In the genomic region with DNA sequence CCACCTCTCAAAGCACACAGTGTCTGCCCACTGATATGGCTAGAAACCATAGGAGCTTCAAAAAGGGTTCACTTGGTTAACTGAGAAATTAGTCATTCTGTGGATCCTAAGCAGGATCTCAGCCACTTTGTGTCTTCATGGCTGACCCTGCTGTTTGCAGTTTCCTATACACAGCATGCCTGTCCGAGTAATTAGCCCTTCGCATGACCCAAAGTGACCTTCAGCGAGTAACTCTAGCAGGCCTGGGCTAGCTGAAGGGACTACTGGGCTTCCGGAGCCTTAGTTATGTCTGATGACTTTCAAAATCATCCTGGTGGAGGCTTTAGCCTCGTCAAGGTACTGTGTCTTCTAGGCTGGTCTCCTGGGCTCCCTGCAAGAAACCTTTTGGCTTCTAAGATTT, we compare ENCODE assay signal across 18 cellular contexts. TPM values are rescaled to one million over a fixed set of nuclear protein-coding genes. Genes with fewer than 3 reads are reported as not detected.
A peak's percentile ranks its signal among the peaks of the same experiment; 100 is the strongest.
DNase-seq lines count a peak whose midpoint lies in the region; ATAC-seq and TF ChIP-seq lines count a peak whose summit lies in the region.
"Had no signal": no experiment of that assay in that cellular context is flagged by ENCODE, and none has a peak within 500 bp of the region (broad histone marks: within the 10 kb centered on the region; RNA-seq: fewer than 3 reads in every experiment).

No MANE protein-coding gene starts in this region.

- H3K4me3 ChIP-seq in CD4-positive, CD25-positive, alpha-beta regulatory T cell (ENCODE audit: low read depth, low read length): peak overlapping the region; percentile 83
- H3K4me3 ChIP-seq in endodermal cell (ENCODE audit: low read length): no peak overlapping the region
- H3K4me3 ChIP-seq: GM23338, SK-N-MC had no signal

- no peaks in the 10 kb centered on the region for H3K36me3 ChIP-seq in CD4-positive, CD25-positive, alpha-beta regulatory T cell (ENCODE audit: control insufficient read depth, insufficient read depth, low read length)
- no peaks in the 10 kb centered on the region for H3K36me3 ChIP-seq in endodermal cell (ENCODE audit: control insufficient read depth, insufficient read depth, low read length)

- TF ChIP-seq CTCF in endodermal cell (conservative IDR thresholded peaks at IDR 0.05) (no peak), osteocyte (IDR thresholded peaks at IDR 0.05) (no peak)

- peak overlapping the region in 2 of 3 donors; percentile 90 to 91 for H3K27ac Mint-ChIP-seq in CD4-positive, CD25-positive, alpha-beta regulatory T cell
- peak overlapping the region; percentile 84 for H3K27ac Mint-ChIP-seq in endodermal cell
- H3K27ac Mint-ChIP-seq in osteocyte (ENCODE audit: unreplicated experiment): peak overlapping the region; percentile 59
- H3K27ac Mint-ChIP-seq: activated CD4-positive, alpha-beta T cell treated with anti-CD3 and anti-CD28 coated beads for 36 hours; GM23338; stimulated activated naive B cell treated with anti-CD40 and anti-IgM and Interleukin-4, amounts not matched to agents 10 μg/mL and 1 μg/mL and 100 μg/mL, for 72 hours had no signal

- H3K27me3 Mint-ChIP-seq in CD4-positive, CD25-positive, alpha-beta regulatory T cell: no peaks in the 10 kb centered on the region
- H3K27me3 Mint-ChIP-seq in endodermal cell (ENCODE audit: insufficient read depth) (no peaks in the 10 kb centered on the region), osteocyte (ENCODE audit: unreplicated experiment) (no peaks in the 10 kb centered on the region)
- H3K27me3 Mint-ChIP-seq: activated CD4-positive, alpha-beta T cell treated with anti-CD3 and anti-CD28 coated beads for 36 hours had no signal

- 78 to 90% methylated on average over 5 of the region's 5 CpGs for WGBS in endodermal cell (ENCODE audit: insufficient coverage in 1 of 2, insufficient read length in 1 of 2), 2 experiments

- ATAC-seq in CD4-positive, CD25-positive, alpha-beta regulatory T cell (ENCODE audit: low read depth in 2 of 2): no peak
- no peak for ATAC-seq in HG02642 (IDR thresholded peaks at IDR 0.05; ENCODE audit: poor library complexity, unreplicated experiment)
- ATAC-seq: activated CD4-positive, alpha-beta T cell treated with anti-CD3 and anti-CD28 coated beads for 36 hours; GM23338; stimulated activated naive B cell treated with anti-CD40 and anti-IgM and Interleukin-4, amounts not matched to agents 10 μg/mL and 1 μg/mL and 100 μg/mL, for 72 hours had no signal

- no peaks in the 10 kb centered on the region for H3K9me3 ChIP-seq in CD4-positive, CD25-positive, alpha-beta regulatory T cell (ENCODE audit: control insufficient read depth in 2 of 2, low read length in 2 of 2)
- H3K9me3 ChIP-seq in endodermal cell (ENCODE audit: control insufficient read depth, low read length): no peaks in the 10 kb centered on the region

- peaks cover 0 to 39% (median 22%) of the 10 kb centered on the region in 4 donors for H3K4me1 Mint-ChIP-seq in CD4-positive, CD25-positive, alpha-beta regulatory T cell
- H3K4me1 Mint-ChIP-seq in endodermal cell (peaks cover 29% of the 10 kb centered on the region), osteocyte (ENCODE audit: unreplicated experiment) (peaks cover 67% of the 10 kb centered on the region)

- DNase-seq in CD4-positive, CD25-positive, alpha-beta regulatory T cell: no peak
- DNase-seq in LHCN-M2 (ENCODE audit: low read depth) (peak; percentile 34), endodermal cell (no peak), osteocyte (ENCODE audit: extremely low spot score, unreplicated experiment) (no peak), amniotic stem cell (lab: John Stamatoyannopoulos, UW) (no peak)
- DNase-seq in activated naive CD4-positive, alpha-beta T cell treated with Interleukin-2 at 50 U/mL for 16 hours: no peak
- DNase-seq in activated CD4-positive, alpha-beta T cell treated with anti-CD3 and anti-CD28 coated beads, Interleukin-2, amount 50 U/mL, for 4 hours: no peak
- DNase-seq: activated CD4-positive, alpha-beta T cell treated with anti-CD3 and anti-CD28 coated beads for 36 hours; activated gamma-delta T cell treated with Interleukin-2 at 50 U/mL for 16 hours; kidney glomerular epithelial cell; NCI-H1694; NCI-H69; nucleus accumbens; stimulated activated CD4-positive, alpha-beta T cell treated with anti-CD3 and anti-CD28 coated beads, Interleukin-2, amount 100 ng/mL, for 24 hours; stimulated activated naive B cell treated with anti-CD40 and anti-IgM and Interleukin-4, amounts not matched to agents 10 μg/mL and 1 μg/mL and 100 μg/mL, for 72 hours had no signal

- H3K9me3 Mint-ChIP-seq in CD4-positive, CD25-positive, alpha-beta regulatory T cell: no peaks in the 10 kb centered on the region
- no peaks in the 10 kb centered on the region for H3K9me3 Mint-ChIP-seq in endodermal cell
- H3K9me3 Mint-ChIP-seq in osteocyte (ENCODE audit: unreplicated experiment): no peaks in the 10 kb centered on the region
- H3K9me3 Mint-ChIP-seq: GM23338; stimulated activated naive B cell treated with anti-CD40 and anti-IgM and Interleukin-4, amounts not matched to agents 10 μg/mL and 1 μg/mL and 100 μg/mL, for 72 hours had no signal

- H3K4me1 ChIP-seq in CD4-positive, CD25-positive, alpha-beta regulatory T cell (ENCODE audit: control insufficient read depth, insufficient read depth, low read length, poor library complexity, severe bottlenecking): peaks cover 24% of the 10 kb centered on the region
- peaks cover 10% of the 10 kb centered on the region for H3K4me1 ChIP-seq in endodermal cell (ENCODE audit: control insufficient read depth, insufficient read depth, low read length)

- H3K9ac ChIP-seq in endodermal cell (ENCODE audit: extremely low read depth, low read length, poor library complexity, severe bottlenecking): no peak overlapping the region

- H3K27ac ChIP-seq in CD4-positive, CD25-positive, alpha-beta regulatory T cell (ENCODE audit: insufficient read depth, low read length, poor library complexity, severe bottlenecking): peak overlapping the region; percentile 51
- no peak overlapping the region for H3K27ac ChIP-seq in endodermal cell (ENCODE audit: low read depth, low read length)
- H3K27ac ChIP-seq: SK-N-MC had no signal

- H3K4me3 Mint-ChIP-seq in CD4-positive, CD25-positive, alpha-beta regulatory T cell: peak overlapping the region; percentile 88 to 92 (median 90)
- no peak overlapping the region for H3K4me3 Mint-ChIP-seq in endodermal cell
- peak overlapping the region; percentile 51 for H3K4me3 Mint-ChIP-seq in osteocyte (ENCODE audit: unreplicated experiment)
- H3K4me3 Mint-ChIP-seq: activated CD4-positive, alpha-beta T cell treated with anti-CD3 and anti-CD28 coated beads for 36 hours; GM23338; stimulated activated naive B cell treated with anti-CD40 and anti-IgM and Interleukin-4, amounts not matched to agents 10 μg/mL and 1 μg/mL and 100 μg/mL, for 72 hours had no signal

- no peaks in the 10 kb centered on the region for H3K27me3 ChIP-seq in CD4-positive, CD25-positive, alpha-beta regulatory T cell (ENCODE audit: control insufficient read depth, insufficient read depth, low read length)
- no peaks in the 10 kb centered on the region for H3K27me3 ChIP-seq in endodermal cell (ENCODE audit: control insufficient read depth, insufficient read depth, low read length, poor library complexity, severe bottlenecking)

- peaks cover 10% of the 10 kb centered on the region for H3K36me3 Mint-ChIP-seq in CD4-positive, CD25-positive, alpha-beta regulatory T cell
- peaks cover 4% of the 10 kb centered on the region for H3K36me3 Mint-ChIP-seq in endodermal cell (ENCODE audit: low read depth)
- H3K36me3 Mint-ChIP-seq in osteocyte (ENCODE audit: unreplicated experiment): no peaks in the 10 kb centered on the region

RNA-seq across cellular contexts. Expression of gene FBXW10B, which starts 28.9 kb away (rescaled TPM):
- 8.2 TPM for total RNA-seq in CD4-positive, CD25-positive, alpha-beta regulatory T cell
- polyA plus RNA-seq in CD4-positive, CD25-positive, alpha-beta regulatory T cell: under 1 TPM in 3 of 4 donors, not detected in 1; 0.14 to 0.79 (median 0.41) TPM
- total RNA-seq in LHCN-M2 (2014; rRNA removed): 0.83 and 1.1 TPM in 2 replicates
- polyA plus RNA-seq in LHCN-M2 (2012): 1.2 TPM
- total RNA-seq in endodermal cell: under 1 TPM in 1 of 2 donors, not detected in 1; 0.55 TPM
- polyA plus RNA-seq in endodermal cell (2013, experiment 1 of 2): 0.25 TPM
- 0.70 TPM for polyA plus RNA-seq in endodermal cell (2013, experiment 2 of 2)
- 0.40 TPM in 1 of 2 replicates, not detected in the other for total RNA-seq in osteocyte
- polyA plus RNA-seq: GM23338 had no signal

RNA-seq across cellular contexts. Expression of gene TRIM16, which starts 35.7 kb away (rescaled TPM):
- total RNA-seq in CD4-positive, CD25-positive, alpha-beta regulatory T cell: 27.3 TPM
- polyA plus RNA-seq in CD4-positive, CD25-positive, alpha-beta regulatory T cell: 10 to 100 TPM; 33.9 to 66.8 (median 56.0) TPM
- total RNA-seq in LHCN-M2 (2014; rRNA removed): 48.5 TPM in 2 replicates
- polyA plus RNA-seq in LHCN-M2 (2012): 72.4 TPM
- 10 to 100 TPM; 19.4 to 34.6 TPM for total RNA-seq in endodermal cell
- polyA plus RNA-seq in endodermal cell (2013, experiment 1 of 2): 19.0 TPM
- 23.3 TPM for polyA plus RNA-seq in endodermal cell (2013, experiment 2 of 2)
- 23.5 and 26.3 TPM in 2 replicates for total RNA-seq in osteocyte

RNA-seq across cellular contexts. Expression of gene ZNF286A, which starts 51.2 kb away (rescaled TPM):
- 21.5 TPM for total RNA-seq in CD4-positive, CD25-positive, alpha-beta regulatory T cell
- 10 to 100 TPM; 18.9 to 23.5 (median 22.8) TPM for polyA plus RNA-seq in CD4-positive, CD25-positive, alpha-beta regulatory T cell
- total RNA-seq in LHCN-M2 (2014; rRNA removed) (32.4 and 44.3 TPM in 2 replicates), endodermal cell (10 to 100 TPM; 75.1 to 81.2 TPM), osteocyte (38.5 and 39.0 TPM in 2 replicates)
- 18.8 TPM for polyA plus RNA-seq in LHCN-M2 (2012)
- 61.2 TPM for polyA plus RNA-seq in endodermal cell (2013, experiment 1 of 2)
- 62.7 TPM for polyA plus RNA-seq in endodermal cell (2013, experiment 2 of 2)
